ENCODE assay signal across 8 cellular contexts in genomic region chr1:21105807-21106206, GRCh38.
"Had no signal": no experiment of that assay in that cellular context is flagged by ENCODE, and none has a peak within 500 bp of the region (broad histone marks: within the 10 kb centered on the region; RNA-seq: fewer than 3 reads in every experiment).

No MANE protein-coding gene starts in this region.

- DNase-seq: GOT3, H7, HFFc6, KBM-7 had no signal

- H3K4me3 Mint-ChIP-seq: HFFc6, IgD-negative memory B cell had no signal

- H3K27ac Mint-ChIP-seq: HFFc6 had no signal

- FAIRE-seq: HTR-8/SVneo had no signal

- ATAC-seq: HCT116 had no signal

- H3K9me3 Mint-ChIP-seq: HFFc6 had no signal

- H3K27me3 Mint-ChIP-seq: IgD-negative memory B cell had no signal

- H3K9me3 ChIP-seq: HAP-1 had no signal

- H3K4me3 ChIP-seq: HAP-1 had no signal
